1 cellular context compared by ENCODE assay signal in the genomic region with DNA sequence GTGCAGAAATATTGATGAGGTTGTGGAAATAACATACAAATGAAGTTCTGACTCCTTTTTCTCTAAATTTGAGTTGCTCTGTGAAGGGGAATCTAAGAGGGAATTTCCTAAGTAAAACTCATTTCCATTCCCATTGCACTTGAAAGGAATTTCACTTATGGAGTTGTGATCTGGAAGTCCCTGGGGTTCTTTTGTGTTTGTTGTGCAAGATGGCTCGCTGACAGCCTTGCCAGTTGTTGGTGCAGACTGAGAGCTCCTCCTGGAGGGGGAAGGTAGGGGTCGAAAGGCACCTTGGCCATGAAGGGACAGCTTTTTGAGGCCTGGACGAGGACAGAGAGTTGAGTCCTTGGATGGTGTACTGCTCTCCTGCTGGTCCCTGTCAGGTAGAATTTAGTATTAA.
TF ChIP-seq lines count a peak whose summit lies in the region.

No MANE protein-coding gene starts in this region.

TF ChIP-seq in endothelial cell of umbilical vein, 7 proteins besides CTCF, POLR2A, EP300 and RAD21 (continued from another document):
- TF ChIP-seq JUN (IDR thresholded peaks at IDR 0.05; ENCODE audit: borderline replicate concordance, insufficient read depth, insufficient read length, low read depth) = no peak
